In the genomic region with DNA sequence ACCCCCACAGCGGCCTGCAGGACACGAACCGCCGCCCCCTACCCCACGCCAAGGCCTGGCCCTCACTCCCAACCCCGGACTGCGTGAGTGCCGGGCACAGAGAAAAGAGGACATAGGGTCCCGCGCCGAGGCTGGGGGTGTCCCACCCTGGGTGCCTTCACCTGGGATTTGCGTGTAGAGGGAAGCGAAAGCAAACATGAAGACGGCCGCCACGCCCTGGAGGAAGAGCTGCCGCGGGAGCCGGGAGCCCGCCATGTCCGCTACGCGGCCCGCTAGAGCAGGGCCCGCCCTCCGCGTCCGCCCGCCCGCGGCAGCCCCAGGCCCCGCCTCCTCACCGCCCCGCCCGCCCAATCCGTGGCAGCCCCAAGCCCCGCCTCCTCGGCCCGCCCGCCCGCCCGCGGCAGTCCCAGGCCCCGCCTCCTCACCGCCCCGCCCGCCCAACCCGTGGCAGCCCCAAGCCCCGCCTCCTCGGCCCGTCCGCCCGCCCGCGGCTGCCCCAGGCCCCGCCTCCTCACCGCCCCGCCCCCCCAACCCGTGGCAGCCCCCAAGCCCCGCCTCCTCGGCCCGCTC, we compare ENCODE assay signal across 8 cellular contexts. TPM values are rescaled to one million over a fixed set of nuclear protein-coding genes. Genes with fewer than 3 reads are reported as not detected.
DNase-seq lines count a peak whose midpoint lies in the region; ATAC-seq and TF ChIP-seq lines count a peak whose summit lies in the region.

A gene with protein sequence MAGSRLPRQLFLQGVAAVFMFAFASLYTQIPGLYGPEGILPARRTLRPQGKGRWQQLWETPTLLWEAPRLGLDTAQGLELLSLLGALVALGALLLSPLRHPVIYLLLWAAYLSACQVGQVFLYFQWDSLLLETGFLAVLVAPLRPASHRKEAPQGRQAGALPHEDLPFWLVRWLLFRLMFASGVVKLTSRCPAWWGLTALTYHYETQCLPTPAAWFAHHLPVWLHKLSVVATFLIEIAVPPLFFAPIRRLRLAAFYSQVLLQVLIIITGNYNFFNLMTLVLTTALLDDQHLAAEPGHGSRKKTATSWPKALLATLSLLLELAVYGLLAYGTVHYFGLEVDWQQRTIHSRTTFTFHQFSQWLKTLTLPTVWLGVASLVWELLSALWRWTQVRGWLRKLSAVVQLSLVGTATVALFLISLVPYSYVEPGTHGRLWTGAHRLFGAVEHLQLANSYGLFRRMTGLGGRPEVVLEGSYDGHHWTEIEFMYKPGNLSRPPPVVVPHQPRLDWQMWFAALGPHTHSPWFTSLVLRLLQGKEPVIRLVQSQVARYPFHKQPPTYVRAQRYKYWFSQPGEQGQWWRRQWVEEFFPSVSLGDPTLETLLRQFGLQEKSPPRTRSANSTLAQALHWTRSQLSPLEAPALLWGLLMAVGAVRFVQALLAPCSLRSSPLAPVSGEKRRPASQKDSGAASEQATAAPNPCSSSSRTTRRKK (minus strand): TSS at position 282 of the 570 bp plus-strand sequence. CDS start 27 bp downstream, at position 255.

- ATAC-seq in GM18868 (IDR thresholded peaks at IDR 0.05; ENCODE audit: unreplicated experiment) (peak; percentile 67), HG02973 (IDR thresholded peaks at IDR 0.05; ENCODE audit: unreplicated experiment) (peak; percentile 44)

- peaks cover 61% of the 10 kb centered on the region for H3K36me3 Mint-ChIP-seq in activated T-cell treated with anti-CD3 and anti-CD28 coated beads, Interleukin-2, amount 50 U/mL, for 24 hours (ENCODE audit: low read depth)
- H3K36me3 Mint-ChIP-seq in nephron (ENCODE audit: low read depth): peaks cover 5% of the 10 kb centered on the region

- peak within 1 kb of the TSS; percentile 98 for H3K4me3 Mint-ChIP-seq in activated T-cell treated with anti-CD3 and anti-CD28 coated beads, Interleukin-2, amount 50 U/mL, for 24 hours
- H3K4me3 Mint-ChIP-seq in nephron: peak within 1 kb of the TSS; percentile 95 to 97 (median 96)

- H3K4me1 ChIP-seq in NT2/D1 (ENCODE audit: insufficient read depth, insufficient read length) (peaks cover 8% of the 10 kb centered on the region), esophagus muscularis mucosa (peaks cover 27 to 44% (median 35%) of the 10 kb centered on the region in 4 donors)

- peak within 1 kb of the TSS; percentile 92 to 98 (median 96) for H3K27ac ChIP-seq in esophagus muscularis mucosa (replicated peaks in 1 of 4)

- H3K9me3 Mint-ChIP-seq in activated T-cell treated with anti-CD3 and anti-CD28 coated beads, Interleukin-2, amount 50 U/mL, for 24 hours: no peaks in the 10 kb centered on the region
- H3K9me3 Mint-ChIP-seq in nephron: no peaks in the 10 kb centered on the region

- TF ChIP-seq CTCF in esophagus muscularis mucosa (IDR thresholded peaks at IDR 0.05): no peak
- TF ChIP-seq CTCF in nephron (IDR thresholded peaks at IDR 0.05; ENCODE audit: unreplicated experiment in 3 of 3): no peak

- H3K4me1 Mint-ChIP-seq in activated T-cell treated with anti-CD3 and anti-CD28 coated beads, Interleukin-2, amount 50 U/mL, for 24 hours (ENCODE audit: low read depth): peaks cover 20% of the 10 kb centered on the region
- H3K4me1 Mint-ChIP-seq in nephron: peaks cover 12% of the 10 kb centered on the region

- H3K4me3 ChIP-seq in NT2/D1 (ENCODE audit: insufficient read length, low read depth) (peak within 1 kb of the TSS; percentile 85), esophagus muscularis mucosa (peak within 1 kb of the TSS; percentile 87 to 98 (median 95))

- peak within 1 kb of the TSS; percentile 97 for H3K9ac ChIP-seq in NT2/D1 (ENCODE audit: insufficient read length, low read depth)

- H3K27ac Mint-ChIP-seq in activated T-cell treated with anti-CD3 and anti-CD28 coated beads, Interleukin-2, amount 50 U/mL, for 24 hours: peak within 1 kb of the TSS; percentile 98
- peak within 1 kb of the TSS; percentile 81 to 96 (median 91) for H3K27ac Mint-ChIP-seq in nephron

- H3K27me3 ChIP-seq in NT2/D1 (ENCODE audit: insufficient read depth, insufficient read length): no peaks in the 10 kb centered on the region
- no peaks in the 10 kb centered on the region for H3K27me3 ChIP-seq in esophagus muscularis mucosa

- no peaks in the 10 kb centered on the region for H3K9me3 ChIP-seq in NT2/D1 (ENCODE audit: insufficient read depth, low read length)
- H3K9me3 ChIP-seq in esophagus muscularis mucosa: no peaks in the 10 kb centered on the region

- intact Hi-C loops in esophagus muscularis mucosa (cut with DNase I): loop anchor here (5.0 kb wide), 2 partner anchors 35 to 60 kb away; no protein-coding TSS in a partner anchor

- TF ChIP-seq POLR2A in esophagus muscularis mucosa (IDR thresholded peaks at IDR 0.05; ENCODE audit: low read depth): no peak

- no peaks in the 10 kb centered on the region for H3K27me3 Mint-ChIP-seq in activated T-cell treated with anti-CD3 and anti-CD28 coated beads, Interleukin-2, amount 50 U/mL, for 24 hours
- no peaks in the 10 kb centered on the region for H3K27me3 Mint-ChIP-seq in nephron (ENCODE audit: low read depth)

- no peak for TF ChIP-seq EP300 in esophagus muscularis mucosa (IDR thresholded peaks at IDR 0.05)

- no peak for DNase-seq in NT2/D1 (ENCODE audit: low read depth, low spot score)
- peak; percentile 98 for DNase-seq in activated T-cell treated with anti-CD3 and anti-CD28 coated beads, Interleukin-2, amount 50 U/mL, for 24 hours
- DNase-seq in esophagus muscularis mucosa (ENCODE audit: extremely low spot score): peak; percentile 99
- DNase-seq in stimulated activated naive CD4-positive, alpha-beta T cell treated with Interleukin-2 at 50 U/mL for 16 hours (lab: John Stamatoyannopoulos, UW): peak; percentile 98
- no peak for DNase-seq in RPMI8226

- H3K36me3 ChIP-seq in NT2/D1 (ENCODE audit: insufficient read depth, insufficient read length, low read length) (peaks cover 41% of the 10 kb centered on the region), esophagus muscularis mucosa (peaks cover 29 to 48% (median 38%) of the 10 kb centered on the region in 4 donors)

- WGBS in esophagus muscularis mucosa: 0% methylated on average over 14 of the region's 62 CpGs

RNA-seq across cellular contexts. Expression of the gene that starts here (rescaled TPM):
- 10 to 100 TPM; 34.9 to 67.1 (median 46.8) TPM for total RNA-seq in esophagus muscularis mucosa

Comparison
In these comparisons a context has a peak if more than half of its experiments do, and no peak if none do; other contexts are left out.
1. DNase-seq: peak in activated T-cell treated with anti-CD3 and anti-CD28 coated beads, Interleukin-2, amount 50 U/mL, for 24 hours (single experiment), esophagus muscularis mucosa (single experiment) and stimulated activated naive CD4-positive, alpha-beta T cell treated with Interleukin-2 at 50 U/mL for 16 hours (single experiment); none in NT2/D1 (single experiment) and RPMI8226 (single experiment).